Comparison of ENCODE assay signal across 1 cellular context in genomic region chr19:12995596-12996541, GRCh38.
TF ChIP-seq lines count a peak whose summit lies in the region.

No MANE protein-coding gene starts in this region.

TF ChIP-seq in K562, 482 proteins besides CTCF, POLR2A, EP300 and RAD21 (continued from another document and continues in another):
- TF ChIP-seq, protein P1, sequence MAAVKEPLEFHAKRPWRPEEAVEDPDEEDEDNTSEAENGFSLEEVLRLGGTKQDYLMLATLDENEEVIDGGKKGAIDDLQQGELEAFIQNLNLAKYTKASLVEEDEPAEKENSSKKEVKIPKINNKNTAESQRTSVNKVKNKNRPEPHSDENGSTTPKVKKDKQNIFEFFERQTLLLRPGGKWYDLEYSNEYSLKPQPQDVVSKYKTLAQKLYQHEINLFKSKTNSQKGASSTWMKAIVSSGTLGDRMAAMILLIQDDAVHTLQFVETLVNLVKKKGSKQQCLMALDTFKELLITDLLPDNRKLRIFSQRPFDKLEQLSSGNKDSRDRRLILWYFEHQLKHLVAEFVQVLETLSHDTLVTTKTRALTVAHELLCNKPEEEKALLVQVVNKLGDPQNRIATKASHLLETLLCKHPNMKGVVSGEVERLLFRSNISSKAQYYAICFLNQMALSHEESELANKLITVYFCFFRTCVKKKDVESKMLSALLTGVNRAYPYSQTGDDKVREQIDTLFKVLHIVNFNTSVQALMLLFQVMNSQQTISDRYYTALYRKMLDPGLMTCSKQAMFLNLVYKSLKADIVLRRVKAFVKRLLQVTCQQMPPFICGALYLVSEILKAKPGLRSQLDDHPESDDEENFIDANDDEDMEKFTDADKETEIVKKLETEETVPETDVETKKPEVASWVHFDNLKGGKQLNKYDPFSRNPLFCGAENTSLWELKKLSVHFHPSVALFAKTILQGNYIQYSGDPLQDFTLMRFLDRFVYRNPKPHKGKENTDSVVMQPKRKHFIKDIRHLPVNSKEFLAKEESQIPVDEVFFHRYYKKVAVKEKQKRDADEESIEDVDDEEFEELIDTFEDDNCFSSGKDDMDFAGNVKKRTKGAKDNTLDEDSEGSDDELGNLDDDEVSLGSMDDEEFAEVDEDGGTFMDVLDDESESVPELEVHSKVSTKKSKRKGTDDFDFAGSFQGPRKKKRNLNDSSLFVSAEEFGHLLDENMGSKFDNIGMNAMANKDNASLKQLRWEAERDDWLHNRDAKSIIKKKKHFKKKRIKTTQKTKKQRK (IDR thresholded peaks at IDR 0.05; ENCODE audit: borderline replicate concordance, low read depth, low read length) = no peak
- peak; percentile 55; the same call in 1 of the 2 replicates for TF ChIP-seq POLR2G (IDR thresholded peaks at IDR 0.05; ENCODE audit: low read depth, low read length)
- no peak for TF ChIP-seq FOXA1 (IDR thresholded peaks at IDR 0.05; ENCODE audit: borderline replicate concordance)
- no peak for TF ChIP-seq MED1 (CRISPR knock-in tag; IDR thresholded peaks at IDR 0.05; ENCODE audit: borderline replicate concordance)
- 0 out of 4 replicates have a peak, but pooled peaks of 1 of the 2 experiments have one; percentile 27 for TF ChIP-seq MLLT1 (IDR thresholded peaks at IDR 0.05)
- TF ChIP-seq, protein P2, sequence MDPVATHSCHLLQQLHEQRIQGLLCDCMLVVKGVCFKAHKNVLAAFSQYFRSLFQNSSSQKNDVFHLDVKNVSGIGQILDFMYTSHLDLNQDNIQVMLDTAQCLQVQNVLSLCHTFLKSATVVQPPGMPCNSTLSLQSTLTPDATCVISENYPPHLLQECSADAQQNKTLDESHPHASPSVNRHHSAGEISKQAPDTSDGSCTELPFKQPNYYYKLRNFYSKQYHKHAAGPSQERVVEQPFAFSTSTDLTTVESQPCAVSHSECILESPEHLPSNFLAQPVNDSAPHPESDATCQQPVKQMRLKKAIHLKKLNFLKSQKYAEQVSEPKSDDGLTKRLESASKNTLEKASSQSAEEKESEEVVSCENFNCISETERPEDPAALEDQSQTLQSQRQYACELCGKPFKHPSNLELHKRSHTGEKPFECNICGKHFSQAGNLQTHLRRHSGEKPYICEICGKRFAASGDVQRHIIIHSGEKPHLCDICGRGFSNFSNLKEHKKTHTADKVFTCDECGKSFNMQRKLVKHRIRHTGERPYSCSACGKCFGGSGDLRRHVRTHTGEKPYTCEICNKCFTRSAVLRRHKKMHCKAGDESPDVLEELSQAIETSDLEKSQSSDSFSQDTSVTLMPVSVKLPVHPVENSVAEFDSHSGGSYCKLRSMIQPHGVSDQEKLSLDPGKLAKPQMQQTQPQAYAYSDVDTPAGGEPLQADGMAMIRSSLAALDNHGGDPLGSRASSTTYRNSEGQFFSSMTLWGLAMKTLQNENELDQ (CRISPR knock-in tag; IDR thresholded peaks at IDR 0.05; ENCODE audit: borderline replicate concordance) = no peak
- TF ChIP-seq CXXC5 (CRISPR knock-in tag; IDR thresholded peaks at IDR 0.05) = peak; percentile 76
- no peak for TF ChIP-seq CAMTA2 (CRISPR knock-in tag; conservative IDR thresholded peaks at IDR 0.05)
- TF ChIP-seq CHD1 (IDR thresholded peaks at IDR 0.05; ENCODE audit: low read length) = peak; percentile 68
- TF ChIP-seq DNMT1 (IDR thresholded peaks at IDR 0.05) = no peak
- TF ChIP-seq ZNF274 (IDR thresholded peaks at IDR 0.05; ENCODE audit: borderline replicate concordance, low read depth, low read length) = no peak
- TF ChIP-seq TAF7 (tag; IDR thresholded peaks at IDR 0.05) = no peak
- TF ChIP-seq TCF7L2 (IDR thresholded peaks at IDR 0.05; ENCODE audit: low read depth, low read length) = no peak
- TF ChIP-seq GMEB1 (CRISPR knock-in tag; IDR thresholded peaks at IDR 0.05) = peak; percentile 33; the same call in 1 of the 2 replicates
- TF ChIP-seq, protein P3, sequence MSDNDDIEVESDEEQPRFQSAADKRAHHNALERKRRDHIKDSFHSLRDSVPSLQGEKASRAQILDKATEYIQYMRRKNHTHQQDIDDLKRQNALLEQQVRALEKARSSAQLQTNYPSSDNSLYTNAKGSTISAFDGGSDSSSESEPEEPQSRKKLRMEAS (CRISPR knock-in tag; IDR thresholded peaks at IDR 0.05) = peak; percentile 47; the same call in 1 of the 2 replicates
- no peak for TF ChIP-seq RBM14 (IDR thresholded peaks at IDR 0.05; ENCODE audit: borderline replicate concordance, insufficient read depth, low read depth, low read length)
- no peak for TF ChIP-seq ELF2 (CRISPR knock-in tag; IDR thresholded peaks at IDR 0.05)
- no peak for TF ChIP-seq DLX4 (CRISPR knock-in tag; IDR thresholded peaks at IDR 0.05)
- TF ChIP-seq, protein P4, sequence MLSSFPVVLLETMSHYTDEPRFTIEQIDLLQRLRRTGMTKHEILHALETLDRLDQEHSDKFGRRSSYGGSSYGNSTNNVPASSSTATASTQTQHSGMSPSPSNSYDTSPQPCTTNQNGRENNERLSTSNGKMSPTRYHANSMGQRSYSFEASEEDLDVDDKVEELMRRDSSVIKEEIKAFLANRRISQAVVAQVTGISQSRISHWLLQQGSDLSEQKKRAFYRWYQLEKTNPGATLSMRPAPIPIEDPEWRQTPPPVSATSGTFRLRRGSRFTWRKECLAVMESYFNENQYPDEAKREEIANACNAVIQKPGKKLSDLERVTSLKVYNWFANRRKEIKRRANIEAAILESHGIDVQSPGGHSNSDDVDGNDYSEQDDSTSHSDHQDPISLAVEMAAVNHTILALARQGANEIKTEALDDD (IDR thresholded peaks at IDR 0.05) = no peak
- no peak for TF ChIP-seq KHSRP (IDR thresholded peaks at IDR 0.05)
- TF ChIP-seq, protein P5, sequence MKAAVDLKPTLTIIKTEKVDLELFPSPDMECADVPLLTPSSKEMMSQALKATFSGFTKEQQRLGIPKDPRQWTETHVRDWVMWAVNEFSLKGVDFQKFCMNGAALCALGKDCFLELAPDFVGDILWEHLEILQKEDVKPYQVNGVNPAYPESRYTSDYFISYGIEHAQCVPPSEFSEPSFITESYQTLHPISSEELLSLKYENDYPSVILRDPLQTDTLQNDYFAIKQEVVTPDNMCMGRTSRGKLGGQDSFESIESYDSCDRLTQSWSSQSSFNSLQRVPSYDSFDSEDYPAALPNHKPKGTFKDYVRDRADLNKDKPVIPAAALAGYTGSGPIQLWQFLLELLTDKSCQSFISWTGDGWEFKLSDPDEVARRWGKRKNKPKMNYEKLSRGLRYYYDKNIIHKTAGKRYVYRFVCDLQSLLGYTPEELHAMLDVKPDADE (conservative IDR thresholded peaks at IDR 0.05; ENCODE audit: control insufficient read depth, low read depth, low read length) = no peak; the same call in 1 of the 2 replicates
- TF ChIP-seq MTF1 (CRISPR knock-in tag; IDR thresholded peaks at IDR 0.05; ENCODE audit: borderline replicate concordance) = no peak
- no peak for TF ChIP-seq ZNF282 (CRISPR knock-in tag; IDR thresholded peaks at IDR 0.05)
- TF ChIP-seq THRA (IDR thresholded peaks at IDR 0.05) = no peak
- peak in 1 of 2 experiments; percentile 48; a peak in 2 of 4 replicates for TF ChIP-seq HDAC1 (IDR thresholded peaks at IDR 0.05)
- no peak for TF ChIP-seq CBX2 (IDR thresholded peaks at IDR 0.05; ENCODE audit: insufficient read depth, low read length, poor library complexity, severe bottlenecking)
- no peak for TF ChIP-seq ZNF239 (CRISPR knock-in tag; IDR thresholded peaks at IDR 0.05)
- peak; percentile 54; the same call in 1 of the 2 replicates for TF ChIP-seq SAFB (IDR thresholded peaks at IDR 0.05; ENCODE audit: borderline replicate concordance, low read depth, low read length)
- TF ChIP-seq ZBED1 (IDR thresholded peaks at IDR 0.05) = no peak
- TF ChIP-seq TAF1 (IDR thresholded peaks at IDR 0.05; ENCODE audit: control insufficient read depth, extremely low read depth, insufficient read depth, low read length, severe bottlenecking) = peak; percentile 5
- no peak; a peak in 1 of 4 replicates for TF ChIP-seq NRF1 (conservative IDR thresholded peaks at IDR 0.05 in 1 of 2, IDR thresholded peaks at IDR 0.05 in 1 of 2)
- peak in 1 of 3 experiments; percentile 25 for TF ChIP-seq YY1 (IDR thresholded peaks at IDR 0.05; ENCODE audit: borderline replicate concordance in 1 of 3, control insufficient read depth in 1 of 3, extremely low read depth in 1 of 3, insufficient read depth in 3 of 3, insufficient read length in 1 of 3, insufficient replicate concordance in 2 of 3, low read depth in 1 of 3, low read length in 2 of 3)
- TF ChIP-seq PCBP1 (IDR thresholded peaks at IDR 0.05; ENCODE audit: low read depth, low read length, poor library complexity, severe bottlenecking) = peak; percentile 63
- TF ChIP-seq, protein P6, sequence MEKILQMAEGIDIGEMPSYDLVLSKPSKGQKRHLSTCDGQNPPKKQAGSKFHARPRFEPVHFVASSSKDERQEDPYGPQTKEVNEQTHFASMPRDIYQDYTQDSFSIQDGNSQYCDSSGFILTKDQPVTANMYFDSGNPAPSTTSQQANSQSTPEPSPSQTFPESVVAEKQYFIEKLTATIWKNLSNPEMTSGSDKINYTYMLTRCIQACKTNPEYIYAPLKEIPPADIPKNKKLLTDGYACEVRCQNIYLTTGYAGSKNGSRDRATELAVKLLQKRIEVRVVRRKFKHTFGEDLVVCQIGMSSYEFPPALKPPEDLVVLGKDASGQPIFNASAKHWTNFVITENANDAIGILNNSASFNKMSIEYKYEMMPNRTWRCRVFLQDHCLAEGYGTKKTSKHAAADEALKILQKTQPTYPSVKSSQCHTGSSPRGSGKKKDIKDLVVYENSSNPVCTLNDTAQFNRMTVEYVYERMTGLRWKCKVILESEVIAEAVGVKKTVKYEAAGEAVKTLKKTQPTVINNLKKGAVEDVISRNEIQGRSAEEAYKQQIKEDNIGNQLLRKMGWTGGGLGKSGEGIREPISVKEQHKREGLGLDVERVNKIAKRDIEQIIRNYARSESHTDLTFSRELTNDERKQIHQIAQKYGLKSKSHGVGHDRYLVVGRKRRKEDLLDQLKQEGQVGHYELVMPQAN (IDR thresholded peaks at IDR 0.05; ENCODE audit: borderline replicate concordance) = peak; percentile 54; the same call in 1 of the 2 replicates
- no peak for TF ChIP-seq SRSF7 (optimal IDR thresholded peaks at IDR 0.05; ENCODE audit: low read depth, low read length)
- no peak for TF ChIP-seq SIN3A (IDR thresholded peaks at IDR 0.05; ENCODE audit: borderline replicate concordance in 2 of 2, control insufficient read depth in 1 of 2, low read depth in 2 of 2, low read length in 2 of 2)
- TF ChIP-seq BHLHE40 (IDR thresholded peaks at IDR 0.05; ENCODE audit: low read length) = peak; percentile 47
- TF ChIP-seq, protein P7, sequence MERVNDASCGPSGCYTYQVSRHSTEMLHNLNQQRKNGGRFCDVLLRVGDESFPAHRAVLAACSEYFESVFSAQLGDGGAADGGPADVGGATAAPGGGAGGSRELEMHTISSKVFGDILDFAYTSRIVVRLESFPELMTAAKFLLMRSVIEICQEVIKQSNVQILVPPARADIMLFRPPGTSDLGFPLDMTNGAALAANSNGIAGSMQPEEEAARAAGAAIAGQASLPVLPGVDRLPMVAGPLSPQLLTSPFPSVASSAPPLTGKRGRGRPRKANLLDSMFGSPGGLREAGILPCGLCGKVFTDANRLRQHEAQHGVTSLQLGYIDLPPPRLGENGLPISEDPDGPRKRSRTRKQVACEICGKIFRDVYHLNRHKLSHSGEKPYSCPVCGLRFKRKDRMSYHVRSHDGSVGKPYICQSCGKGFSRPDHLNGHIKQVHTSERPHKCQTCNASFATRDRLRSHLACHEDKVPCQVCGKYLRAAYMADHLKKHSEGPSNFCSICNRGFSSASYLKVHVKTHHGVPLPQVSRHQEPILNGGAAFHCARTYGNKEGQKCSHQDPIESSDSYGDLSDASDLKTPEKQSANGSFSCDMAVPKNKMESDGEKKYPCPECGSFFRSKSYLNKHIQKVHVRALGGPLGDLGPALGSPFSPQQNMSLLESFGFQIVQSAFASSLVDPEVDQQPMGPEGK (CRISPR knock-in tag; IDR thresholded peaks at IDR 0.05; ENCODE audit: borderline replicate concordance) = no peak
- peak; percentile 77; the same call in 1 of the 2 replicates for TF ChIP-seq NR3C1 (CRISPR knock-in tag; IDR thresholded peaks at IDR 0.05)
- no peak for TF ChIP-seq NFATC3 (IDR thresholded peaks at IDR 0.05)
- TF ChIP-seq HMGN3 (IDR thresholded peaks at IDR 0.05; ENCODE audit: borderline replicate concordance, extremely low read depth, insufficient read length, low read depth, low read length) = peak; percentile 60
- TF ChIP-seq ZNF507 (tag; conservative IDR thresholded peaks at IDR 0.05) = no peak
- no peak for TF ChIP-seq CHD4 (IDR thresholded peaks at IDR 0.05; ENCODE audit: insufficient read depth, insufficient replicate concordance, low read depth, low read length, poor library complexity, severe bottlenecking)
